1 cellular context compared by ENCODE assay signal in genomic region chr14:23013056-23014054, GRCh38.
TF ChIP-seq lines count a peak whose summit lies in the region.

No MANE protein-coding gene starts in this region.

TF ChIP-seq in HepG2, 621 proteins besides CTCF, POLR2A, EP300 and RAD21 (continued from another document and continues in another):
- TF ChIP-seq MLX (CRISPR knock-in tag; IDR thresholded peaks at IDR 0.05) (no peak), ZNF792 (CRISPR knock-in tag; IDR thresholded peaks at IDR 0.05) (0 out of 2 replicates have a peak, but pooled peaks have one; percentile 36), STAG1 (CRISPR knock-in tag; IDR thresholded peaks at IDR 0.05) (no peak), ZNF431 (CRISPR knock-in tag; IDR thresholded peaks at IDR 0.05; ENCODE audit: borderline replicate concordance, low read depth) (no peak), ZNF720 (CRISPR knock-in tag; IDR thresholded peaks at IDR 0.05) (no peak), ZBTB46 (CRISPR knock-in tag; IDR thresholded peaks at IDR 0.05; ENCODE audit: borderline replicate concordance) (no peak), U2AF2 (IDR thresholded peaks at IDR 0.05; ENCODE audit: low read depth, low read length) (no peak), KMT2B (CRISPR knock-in tag; IDR thresholded peaks at IDR 0.05) (no peak), ZNF329 (CRISPR knock-in tag; IDR thresholded peaks at IDR 0.05; ENCODE audit: low read depth) (no peak), IRF9 (CRISPR knock-in tag; IDR thresholded peaks at IDR 0.05; ENCODE audit: borderline replicate concordance) (0 out of 2 replicates have a peak, but pooled peaks have one; percentile 35), ZNF44 (CRISPR knock-in tag; IDR thresholded peaks at IDR 0.05) (no peak), ZBTB33 (CRISPR knock-in tag; IDR thresholded peaks at IDR 0.05) (no peak), SRSF4 (IDR thresholded peaks at IDR 0.05; ENCODE audit: low read depth, low read length, poor library complexity, severe bottlenecking) (no peak), MXD3 (CRISPR knock-in tag; IDR thresholded peaks at IDR 0.05) (no peak), ZNF777 (CRISPR knock-in tag; IDR thresholded peaks at IDR 0.05) (peak; percentile 29; the same call in 1 of the 2 replicates), ZNF121 (CRISPR knock-in tag; IDR thresholded peaks at IDR 0.05) (no peak), ZNF878 (CRISPR knock-in tag; IDR thresholded peaks at IDR 0.05) (0 out of 2 replicates have a peak, but pooled peaks have one; percentile 44), ZNF3 (CRISPR knock-in tag; IDR thresholded peaks at IDR 0.05) (no peak), HOXD1 (CRISPR knock-in tag; IDR thresholded peaks at IDR 0.05) (no peak), ZNF589 (CRISPR knock-in tag; conservative IDR thresholded peaks at IDR 0.05) (no peak), TEAD3 (CRISPR knock-in tag; optimal IDR thresholded peaks at IDR 0.05; ENCODE audit: borderline replicate concordance) (peak; percentile 57), BRCA1 (CRISPR knock-in tag; IDR thresholded peaks at IDR 0.05) (no peak), ZFX (CRISPR knock-in tag; IDR thresholded peaks at IDR 0.05; ENCODE audit: low read depth) (no peak), ZFP36L1 (CRISPR knock-in tag; IDR thresholded peaks at IDR 0.05) (no peak), ZNF552 (CRISPR knock-in tag; IDR thresholded peaks at IDR 0.05; ENCODE audit: borderline replicate concordance) (no peak), HMGXB3 (CRISPR knock-in tag; IDR thresholded peaks at IDR 0.05; ENCODE audit: borderline replicate concordance) (no peak), NFIC (IDR thresholded peaks at IDR 0.05; ENCODE audit: low read length) (no peak), PHF20 (CRISPR knock-in tag; IDR thresholded peaks at IDR 0.05) (no peak), KDM1A (CRISPR knock-in tag; IDR thresholded peaks at IDR 0.05) (no peak; the same call in none of the 2 replicates), ZNF556 (CRISPR knock-in tag; IDR thresholded peaks at IDR 0.05; ENCODE audit: borderline replicate concordance) (no peak), PTBP1 (IDR thresholded peaks at IDR 0.05; ENCODE audit: low read depth, low read length, poor library complexity, severe bottlenecking) (no peak), SOX13 (IDR thresholded peaks at IDR 0.05) (no peak), SOX13 (CRISPR knock-in tag; conservative IDR thresholded peaks at IDR 0.05 in 1 of 2, IDR thresholded peaks at IDR 0.05 in 1 of 2) (no peak), ZBTB26 (CRISPR knock-in tag; IDR thresholded peaks at IDR 0.05; ENCODE audit: borderline replicate concordance) (0 out of 2 replicates have a peak, but pooled peaks have one; percentile 29), ZBTB7A (CRISPR knock-in tag; IDR thresholded peaks at IDR 0.05) (no peak), ZNF652 (CRISPR knock-in tag; IDR thresholded peaks at IDR 0.05; ENCODE audit: borderline replicate concordance, low read depth) (no peak), CSRNP2 (CRISPR knock-in tag; conservative IDR thresholded peaks at IDR 0.05; ENCODE audit: low read depth) (no peak), AHDC1 (CRISPR knock-in tag; IDR thresholded peaks at IDR 0.05; ENCODE audit: borderline replicate concordance) (no peak), GLI4 (CRISPR knock-in tag; IDR thresholded peaks at IDR 0.05; ENCODE audit: borderline replicate concordance) (no peak), HOMEZ (CRISPR knock-in tag; IDR thresholded peaks at IDR 0.05; ENCODE audit: low read depth) (0 out of 2 replicates have a peak, but pooled peaks have one; percentile 10), ZNF30 (CRISPR knock-in tag; IDR thresholded peaks at IDR 0.05) (no peak), ZNF317 (CRISPR knock-in tag; IDR thresholded peaks at IDR 0.05) (no peak), PITX1 (CRISPR knock-in tag; IDR thresholded peaks at IDR 0.05) (no peak), KLF16 (CRISPR knock-in tag; IDR thresholded peaks at IDR 0.05) (no peak)
